Comparison of ENCODE assay signal across 8 cellular contexts in the genomic region with DNA sequence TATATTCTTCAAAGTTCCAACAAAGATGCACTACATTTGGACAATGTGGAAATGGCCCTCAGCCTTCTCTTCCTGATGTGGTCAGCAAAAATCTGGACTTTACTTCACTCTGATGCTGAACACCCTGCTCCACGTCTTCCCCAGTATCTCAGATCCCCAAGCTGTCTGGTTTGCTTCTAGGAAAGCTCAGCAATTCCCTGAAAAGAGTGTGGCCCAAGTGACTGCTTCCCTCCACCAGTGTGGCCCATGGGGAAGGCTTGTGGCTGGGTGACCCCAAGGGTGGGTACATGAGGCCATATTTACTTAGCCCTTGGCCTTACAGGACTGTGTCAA. TPM values are rescaled to one million over a fixed set of nuclear protein-coding genes. Genes with fewer than 3 reads are reported as not detected.
A peak's percentile ranks its signal among the peaks of the same experiment; 100 is the strongest.
DNase-seq lines count a peak whose midpoint lies in the region; ATAC-seq, FAIRE-seq and TF ChIP-seq lines count a peak whose summit lies in the region.
"Not testable (repeated sequence)": the region's sequence is repeated elsewhere in the genome, so short reads cannot be mapped to it uniquely, and the experiment has no call there.
"Had no signal": no experiment of that assay in that cellular context is flagged by ENCODE, and none has a peak within 500 bp of the region (broad histone marks: within the 10 kb centered on the region; RNA-seq: fewer than 3 reads in every experiment).

No MANE protein-coding gene starts in this region.

- ATAC-seq in IMR-90 (ENCODE audit: low read depth); upper lobe of left lung (ENCODE audit: low FRiP score in 2 of 2): not testable (repeated sequence)
- ATAC-seq in K562 (peak; percentile 24; the same call in 2 of the 3 replicates), gastroesophageal sphincter (peak; percentile 21), left lobe of liver (peak; percentile 30)

- POLR2A ChIA-PET in IMR-90 (lab: Charles Lee; ENCODE audit: unreplicated experiment); K562 (lab: Yijun Ruan, JAX): not testable (repeated sequence)

- peak overlapping the region; percentile 57; the same call in 1 of the 2 replicates for H2BK20ac ChIP-seq in IMR-90 (ENCODE audit: low read depth, low read length)

- H3K23ac ChIP-seq in IMR-90 (ENCODE audit: low read depth, low read length) = peak overlapping the region; percentile 78; the same call in 1 of the 2 replicates

- H4K8ac ChIP-seq in IMR-90 (ENCODE audit: low read depth in 2 of 2, low read length in 2 of 2) = peak overlapping the region; percentile 89 to 95

- H3K36me3 ChIP-seq in IMR-90 (ENCODE audit: control insufficient read depth, insufficient read depth, low read length); gastroesophageal sphincter; smooth muscle cell (ENCODE audit: low read depth); upper lobe of left lung: not testable (repeated sequence)
- H3K36me3 ChIP-seq in K562 (ENCODE audit: control insufficient read depth, insufficient read depth, low read length) = peaks cover 43% of the 10 kb centered on the region; the same call in 2 of the 3 replicates

- peak overlapping the region; percentile 78; the same call in 1 of the 2 replicates for H2AK5ac ChIP-seq in IMR-90 (ENCODE audit: low read depth, low read length)

- H4K20me1 ChIP-seq in IMR-90 (ENCODE audit: insufficient read depth, low read length); K562 (replicated peaks; ENCODE audit: control insufficient read depth, insufficient read depth, low read length); smooth muscle cell (ENCODE audit: low read depth): not testable (repeated sequence)

- H3K9ac ChIP-seq in IMR-90 (ENCODE audit: low read depth, low read length) = peak overlapping the region; percentile 83; the same call in 1 of the 2 replicates
- not testable (repeated sequence) for H3K9ac ChIP-seq in K562 (ENCODE audit: insufficient read depth in 1 of 2, low read depth in 2 of 2, low read length in 2 of 2); smooth muscle cell (ENCODE audit: low read depth)

- not testable (repeated sequence) for H3F3A ChIP-seq in smooth muscle cell (ENCODE audit: low read depth)

- H3K56ac ChIP-seq in IMR-90 (ENCODE audit: extremely low read depth, insufficient read depth, low read length) = not testable (repeated sequence)

- BruUV-seq in IMR-90 (replicated peaks; lab: Mats Ljungman, UMichigan); K562 (replicated peaks; lab: Mats Ljungman, UMichigan): not testable (repeated sequence)

- H3K4me2 ChIP-seq in IMR-90 (ENCODE audit: low read depth, low read length); K562 (ENCODE audit: insufficient read depth, low read length): not testable (repeated sequence)
- peak overlapping the region; percentile 39 for H3K4me2 ChIP-seq in smooth muscle cell

- not testable (repeated sequence) for H3K27me3 ChIP-seq in IMR-90 (ENCODE audit: control insufficient read depth, insufficient read depth, low read length); K562 (ENCODE audit: control insufficient read depth in 2 of 2, insufficient read depth in 2 of 2, low read length in 2 of 2); gastroesophageal sphincter; smooth muscle cell (ENCODE audit: low read depth); upper lobe of left lung

- peak overlapping the region; percentile 95 for H4K5ac ChIP-seq in IMR-90 (ENCODE audit: low read depth, low read length)

- H3K27ac ChIP-seq in IMR-90 (ENCODE audit: insufficient read depth, low read length) (peak overlapping the region; percentile 90; the same call in 1 of the 2 replicates), K562 (ENCODE audit: extremely low read depth, low read depth, low read length) (0 out of 3 replicates have a peak overlapping the region, but pooled peaks have one; percentile 8), gastroesophageal sphincter (peak overlapping the region; percentile 11 to 74 (median 71)), smooth muscle cell (ENCODE audit: low read depth) (peak overlapping the region; percentile 35), upper lobe of left lung (peak overlapping the region; percentile 52 to 81 (median 68))

- H3K4me3 ChIP-seq in IMR-90 (ENCODE audit: insufficient read depth, low read depth, low read length); K562; gastroesophageal sphincter; smooth muscle cell; upper lobe of left lung: not testable (repeated sequence)

- peak overlapping the region; percentile 90 to 99 (median 98) for H3K27ac Mint-ChIP-seq in nephron

- peak overlapping the region; percentile 81 for H3K14ac ChIP-seq in IMR-90 (replicated peaks; ENCODE audit: low read depth, low read length)

- H3K36me3 Mint-ChIP-seq in nephron (ENCODE audit: low read depth) = not testable (repeated sequence)

- TF ChIP-seq POLR2A in IMR-90 (IDR thresholded peaks at IDR 0.05; ENCODE audit: low read depth, low read length); K562 (conservative IDR thresholded peaks at IDR 0.05); gastroesophageal sphincter (IDR thresholded peaks at IDR 0.05); upper lobe of left lung (IDR thresholded peaks at IDR 0.05): not testable (repeated sequence)

- H2AFZ ChIP-seq in IMR-90 (replicated peaks; ENCODE audit: low read length, poor library complexity); smooth muscle cell (ENCODE audit: low read depth): not testable (repeated sequence)
- H2AFZ ChIP-seq in K562 (ENCODE audit: low read depth, low read length) = peak overlapping the region; percentile 43

- peak overlapping the region; percentile 80; the same call in 1 of the 3 replicates for H2BK15ac ChIP-seq in IMR-90 (ENCODE audit: low read depth, low read length)

- peak overlapping the region; percentile 95 for H3K4ac ChIP-seq in IMR-90 (ENCODE audit: low read depth, low read length)

- H3K79me1 ChIP-seq in IMR-90 (ENCODE audit: low read depth in 1 of 2, low read length in 2 of 2) = not testable (repeated sequence)

- peaks cover 10% of the 10 kb centered on the region for H3K4me1 ChIP-seq in IMR-90 (ENCODE audit: control insufficient read depth, insufficient read depth, low read length)
- H3K4me1 ChIP-seq in K562 (replicated peaks in 1 of 2; ENCODE audit: control insufficient read depth in 2 of 2, insufficient read depth in 2 of 2, low read length in 2 of 2) = peaks cover 14 to 34% of the 10 kb centered on the region in 2 experiments
- peaks cover 0 to 35% (median 5%) of the 10 kb centered on the region in 3 donors for H3K4me1 ChIP-seq in gastroesophageal sphincter
- H3K4me1 ChIP-seq in smooth muscle cell (ENCODE audit: low read depth) = not testable (repeated sequence)
- peaks cover 12 to 29% (median 23%) of the 10 kb centered on the region in 4 donors for H3K4me1 ChIP-seq in upper lobe of left lung

- H3K4me3 Mint-ChIP-seq in nephron = not testable (repeated sequence)

- TF ChIP-seq CTCF in IMR-90 (conservative IDR thresholded peaks at IDR 0.05; ENCODE audit: low read depth, low read length); K562 (IDR thresholded peaks at IDR 0.05 in 2 of 3, conservative IDR thresholded peaks at IDR 0.05 in 1 of 3; ENCODE audit: insufficient read depth in 2 of 3, low read depth in 1 of 3, low read length in 3 of 3); gastroesophageal sphincter (IDR thresholded peaks at IDR 0.05); nephron (IDR thresholded peaks at IDR 0.05; ENCODE audit: unreplicated experiment in 3 of 3); smooth muscle cell (IDR thresholded peaks at IDR 0.05; ENCODE audit: borderline replicate concordance, insufficient read depth, poor library complexity, severe bottlenecking); upper lobe of left lung (IDR thresholded peaks at IDR 0.05): not testable (repeated sequence)

- not testable (repeated sequence) for TF ChIP-seq RAD21 in IMR-90 (IDR thresholded peaks at IDR 0.05; ENCODE audit: low read length); K562 (CRISPR knock-in tag; conservative IDR thresholded peaks at IDR 0.05 in 1 of 2, IDR thresholded peaks at IDR 0.05 in 1 of 2)

- CTCF ChIA-PET in IMR-90 (lab: Yijun Ruan, JAX); K562 (lab: Yijun Ruan, JAX; ENCODE audit: low intra/inter-chr PET ratio): not testable (repeated sequence)

- intact Hi-C loops in IMR-90 (cut with micrococcal nuclease); K562 (cut with micrococcal nuclease): not testable (repeated sequence)

- H2BK5ac ChIP-seq in IMR-90 (ENCODE audit: low read depth, low read length, poor library complexity, severe bottlenecking) = peak overlapping the region; percentile 92

- in situ Hi-C loops in IMR-90 (cut with MboI; ENCODE audit: low sequenced_read_pairs); K562 (cut with MboI): not testable (repeated sequence)

- not testable (repeated sequence) for TF ChIP-seq EP300 in K562 (IDR thresholded peaks at IDR 0.05; ENCODE audit: low read length); gastroesophageal sphincter (IDR thresholded peaks at IDR 0.05); upper lobe of left lung (IDR thresholded peaks at IDR 0.05)

- H3K18ac ChIP-seq in IMR-90 (ENCODE audit: low read depth, low read length) = peak overlapping the region; percentile 90

- H2BK120ac ChIP-seq in IMR-90 (ENCODE audit: low read depth, low read length) = peak overlapping the region; percentile 76

- peak; percentile 42 for FAIRE-seq in K562 (lab: Jason Lieb, UNC)

- not testable (repeated sequence) for H3K27me3 Mint-ChIP-seq in nephron (ENCODE audit: low read depth)

- not testable (repeated sequence) for DNase-seq in IMR-90; K562 (ENCODE audit: extremely low read depth in 1 of 4, low spot score in 3 of 4); left lobe of liver (ENCODE audit: low spot score); smooth muscle cell (lab: John Stamatoyannopoulos, UW; ENCODE audit: unreplicated experiment); upper lobe of left lung

- not testable (repeated sequence) for H3K9me1 ChIP-seq in IMR-90 (ENCODE audit: insufficient read depth, low read length); K562 (ENCODE audit: control insufficient read depth, insufficient read depth, low read length)

- not testable (repeated sequence) for H3K9me3 Mint-ChIP-seq in nephron

- H3K79me2 ChIP-seq in K562 (ENCODE audit: control insufficient read depth, insufficient read depth, low read length) = peaks cover 11% of the 10 kb centered on the region; the same call in 2 of the 3 replicates
- H3K79me2 ChIP-seq in smooth muscle cell (ENCODE audit: low read depth) = not testable (repeated sequence)

- not testable (repeated sequence) for H3K9me3 ChIP-seq in IMR-90 (ENCODE audit: control insufficient read depth, insufficient read depth, low read length); K562 (replicated peaks; ENCODE audit: control insufficient read depth, insufficient read depth, low read depth, low read length); gastroesophageal sphincter; smooth muscle cell (replicated peaks; ENCODE audit: low read depth); upper lobe of left lung

- dilution Hi-C loops in IMR-90 (cut with HindIII; ENCODE audit: low sequenced_read_pairs, unreplicated experiment) = not testable (repeated sequence)

- H2AK9ac ChIP-seq in IMR-90 (replicated peaks; ENCODE audit: low read depth, low read length, poor library complexity) = not testable (repeated sequence)

- H3K4me1 Mint-ChIP-seq in nephron = peaks cover 20% of the 10 kb centered on the region

- H4K91ac ChIP-seq in IMR-90 (ENCODE audit: insufficient read depth, low read depth, low read length) = peak overlapping the region; percentile 62; the same call in 1 of the 2 replicates

- WGBS in IMR-90 (ENCODE audit: extremely low coverage in 2 of 2, insufficient read length in 1 of 2), 2 experiments = no CpG with 5 or more reads among the region's 1 CpG
- WGBS in K562 (ENCODE audit: insufficient coverage, low coverage, missing lambda C conversion rate) = 25% methylated on average over 1 of the region's 1 CpG
- no CpG with 5 or more reads among the region's 1 CpG for WGBS in gastroesophageal sphincter (ENCODE audit: low coverage in 1 of 2), 2 donors
- 5% methylated on average over 1 of the region's 1 CpG for WGBS in smooth muscle cell (ENCODE audit: low lambda C conversion rate)
- WGBS in upper lobe of left lung, 2 donors = 50% methylated on average over 1 of the region's 1 CpG; no CpG with 5 or more reads in 1 of the 2 donors

RNA-seq across cellular contexts. Expression of gene FCGR2A, which starts 8.2 kb away (rescaled TPM):
- total RNA-seq in IMR-90 (2012; rRNA removed) (0.18 and 0.28 TPM in 2 replicates), K562 (2014; rRNA removed) (101 and 112 TPM in 2 replicates), K562 (2014; rRNA removed; fragmentation: Illumina TruSeq; extraction: Trizol) (113 and 127 TPM in 2 replicates), K562 (2015; rRNA removed; fragmentation: Illumina TruSeq; extraction: Trizol) (117 and 130 TPM in 2 replicates), K562 (2021) (84.4 and 97.8 TPM in 2 replicates), gastroesophageal sphincter (10 to 100 TPM; 16.3 to 74.1 (median 40.1) TPM), left lobe of liver (4.0 TPM), smooth muscle cell (0.36 TPM in 1 of 2 replicates, not detected in the other), upper lobe of left lung (100 to 1,000 TPM in 4 of 6 donors, 10 to 100 TPM in 2; 94.6 to 273 (median 160) TPM)
- polyA plus RNA-seq in IMR-90 (2012; rRNA removed) (0.56 and 0.94 TPM in 2 replicates), K562 (2011; rRNA removed) (373 and 504 TPM in 2 replicates), K562 (2014; fragmentation: Illumina TruSeq; extraction: Trizol) (147 and 151 TPM in 2 replicates), K562 (2014; fragmentation: Nextera tagmentation; extraction: Ambion mirVana) (100 to 1,000 TPM in 1 of 2 experiments, 10 to 100 TPM in 1; 80.0 to 112 TPM), K562 (2014; rRNA removed) (124 and 132 TPM in 2 replicates), smooth muscle cell (0.15 and 0.46 TPM in 2 replicates)
- 0.21 and 0.48 TPM in 2 replicates for polyA plus RNA-seq in IMR-90 (2012; cell fraction: cytosol; rRNA removed)
- 0.03 and 0.57 TPM in 2 replicates for polyA plus RNA-seq in IMR-90 (2012; cell fraction: nucleus; rRNA removed; ENCODE audit: low replicate concordance)
- total RNA-seq in K562 (2011; cell fraction: chromatin; rRNA removed; ENCODE audit: low replicate concordance) = 389 and 599 TPM in 2 replicates
- total RNA-seq in K562 (2011; cell fraction: nucleolus; rRNA removed) = 541 and 613 TPM in 2 replicates
- 545 and 616 TPM in 2 replicates for total RNA-seq in K562 (2011; cell fraction: nucleoplasm; rRNA removed)
- polyA plus RNA-seq in K562 (2011; cell fraction: cytosol; rRNA removed) = 431 and 516 TPM in 2 replicates
- polyA plus RNA-seq in K562 (2011; cell fraction: nucleus; rRNA removed) = 298 and 350 TPM in 2 replicates
- polyA plus RNA-seq in K562 (2012) = 85.7 and 203 TPM in 2 replicates
- 536 and 660 TPM in 2 replicates for polyA minus RNA-seq in K562 (2011; rRNA and poly(A)+ RNA removed)
- 195 and 278 TPM in 2 replicates for polyA minus RNA-seq in K562 (2011; cell fraction: cytosol; rRNA and poly(A)+ RNA removed)
- polyA minus RNA-seq in K562 (2011; cell fraction: nucleus; rRNA and poly(A)+ RNA removed) = 253 and 509 TPM in 2 replicates

RNA-seq across cellular contexts. Expression of gene HSPA6, which starts 10.9 kb away (rescaled TPM):
- total RNA-seq in IMR-90 (2012; rRNA removed) (0.54 and 0.56 TPM in 2 replicates), K562 (2014; rRNA removed) (3.0 and 3.3 TPM in 2 replicates), K562 (2014; rRNA removed; fragmentation: Illumina TruSeq; extraction: Trizol) (1.1 and 1.6 TPM in 2 replicates), K562 (2015; rRNA removed; fragmentation: Illumina TruSeq; extraction: Trizol) (2.3 and 2.4 TPM in 2 replicates), K562 (2021) (3.0 and 3.9 TPM in 2 replicates), gastroesophageal sphincter (1 to 10 TPM; 1.2 to 6.6 (median 2.0) TPM), left lobe of liver (0.48 TPM), smooth muscle cell (0.18 and 0.81 TPM in 2 replicates), upper lobe of left lung (10 to 100 TPM; 10.8 to 37.7 (median 15.9) TPM)
- polyA plus RNA-seq in IMR-90 (2012; rRNA removed) (0.50 and 0.67 TPM in 2 replicates), K562 (2011; rRNA removed) (10.0 and 14.3 TPM in 2 replicates), K562 (2014; fragmentation: Illumina TruSeq; extraction: Trizol) (2.3 and 2.7 TPM in 2 replicates), K562 (2014; fragmentation: Nextera tagmentation; extraction: Ambion mirVana) (under 1 TPM; 0.15 to 0.21 TPM), K562 (2014; rRNA removed) (4.6 and 4.7 TPM in 2 replicates), smooth muscle cell (0.14 and 0.45 TPM in 2 replicates)
- polyA plus RNA-seq in IMR-90 (2012; cell fraction: cytosol; rRNA removed) = 0.25 and 0.44 TPM in 2 replicates
- 0.22 and 0.36 TPM in 2 replicates for polyA plus RNA-seq in IMR-90 (2012; cell fraction: nucleus; rRNA removed; ENCODE audit: low replicate concordance)
- 16.7 and 32.8 TPM in 2 replicates for total RNA-seq in K562 (2011; cell fraction: chromatin; rRNA removed; ENCODE audit: low replicate concordance)
- total RNA-seq in K562 (2011; cell fraction: nucleolus; rRNA removed) = 22.5 and 30.7 TPM in 2 replicates
- 11.7 and 19.8 TPM in 2 replicates for total RNA-seq in K562 (2011; cell fraction: nucleoplasm; rRNA removed)
- 14.1 and 14.5 TPM in 2 replicates for polyA plus RNA-seq in K562 (2011; cell fraction: cytosol; rRNA removed)
- polyA plus RNA-seq in K562 (2011; cell fraction: nucleus; rRNA removed) = 74.9 and 104 TPM in 2 replicates
- polyA plus RNA-seq in K562 (2012) = 5.0 and 15.7 TPM in 2 replicates
- 5.8 and 5.9 TPM in 2 replicates for polyA minus RNA-seq in K562 (2011; rRNA and poly(A)+ RNA removed)
- 2.6 and 3.2 TPM in 2 replicates for polyA minus RNA-seq in K562 (2011; cell fraction: cytosol; rRNA and poly(A)+ RNA removed)
- 10.4 and 13.9 TPM in 2 replicates for polyA minus RNA-seq in K562 (2011; cell fraction: nucleus; rRNA and poly(A)+ RNA removed)

RNA-seq across cellular contexts. Expression of gene FCGR3A, which starts 36.2 kb away (rescaled TPM):
- not detected in 2 replicates for total RNA-seq in IMR-90 (2012; rRNA removed)
- polyA plus RNA-seq in IMR-90 (2012; rRNA removed) = not detected in 2 replicates
- not detected in 2 replicates for polyA plus RNA-seq in IMR-90 (2012; cell fraction: cytosol; rRNA removed)
- polyA plus RNA-seq in IMR-90 (2012; cell fraction: nucleus; rRNA removed; ENCODE audit: low replicate concordance) = not detected in 2 replicates
- 0.81 and 1.4 TPM in 2 replicates for total RNA-seq in K562 (2011; cell fraction: chromatin; rRNA removed; ENCODE audit: low replicate concordance)
- 0.39 and 0.67 TPM in 2 replicates for total RNA-seq in K562 (2011; cell fraction: nucleolus; rRNA removed)
- total RNA-seq in K562 (2011; cell fraction: nucleoplasm; rRNA removed) = 1.2 and 1.7 TPM in 2 replicates
- 0.12 TPM in 1 of 2 replicates, not detected in the other for total RNA-seq in K562 (2014; rRNA removed)
- not detected in 2 replicates for total RNA-seq in K562 (2014; rRNA removed; fragmentation: Illumina TruSeq; extraction: Trizol)
- 0.11 TPM in 2 replicates for total RNA-seq in K562 (2015; rRNA removed; fragmentation: Illumina TruSeq; extraction: Trizol)
- total RNA-seq in K562 (2021) = 0.29 and 0.56 TPM in 2 replicates
- 0.24 and 0.32 TPM in 2 replicates for polyA plus RNA-seq in K562 (2011; rRNA removed)
- polyA plus RNA-seq in K562 (2011; cell fraction: cytosol; rRNA removed) = 0.04 and 0.18 TPM in 2 replicates
- polyA plus RNA-seq in K562 (2011; cell fraction: nucleus; rRNA removed) = 0.37 and 0.51 TPM in 2 replicates
- polyA plus RNA-seq in K562 (2012) = 0.21 TPM in 2 replicates
- polyA plus RNA-seq in K562 (2014; fragmentation: Illumina TruSeq; extraction: Trizol) = 0.11 TPM in 1 of 2 replicates, not detected in the other
- under 1 TPM; 0.04 to 0.15 TPM for polyA plus RNA-seq in K562 (2014; fragmentation: Nextera tagmentation; extraction: Ambion mirVana)
- polyA plus RNA-seq in K562 (2014; rRNA removed) = 0.04 and 0.13 TPM in 2 replicates
- 0.45 and 0.49 TPM in 2 replicates for polyA minus RNA-seq in K562 (2011; rRNA and poly(A)+ RNA removed)
- polyA minus RNA-seq in K562 (2011; cell fraction: cytosol; rRNA and poly(A)+ RNA removed) = not detected in 2 replicates
- polyA minus RNA-seq in K562 (2011; cell fraction: nucleus; rRNA and poly(A)+ RNA removed) = 0.54 and 1.1 TPM in 2 replicates
- total RNA-seq in gastroesophageal sphincter = 10 to 100 TPM in 2 of 4 donors, 1 to 10 TPM in 2; 3.7 to 23.5 (median 10.8) TPM
- total RNA-seq in left lobe of liver = 25.2 TPM
- total RNA-seq in smooth muscle cell = not detected in 2 replicates
- polyA plus RNA-seq in smooth muscle cell = 0.09 TPM in 1 of 2 replicates, not detected in the other
- 100 to 1,000 TPM in 2 of 6 donors, 10 to 100 TPM in 4; 20.8 to 237 (median 82.8) TPM for total RNA-seq in upper lobe of left lung
- total RNA-seq: NCI-H460 had no signal

Comparison
In these comparisons a context has a peak if more than half of its experiments do, and no peak if none do; other contexts are left out.
1. H3K27ac ChIP-seq: peak in every context shown above with its lines; median percentile 90 in IMR-90; 71 in gastroesophageal sphincter; 68 in upper lobe of left lung; 35 in smooth muscle cell; 8 in K562.